Comparison of ENCODE assay signal across 23 cellular contexts in genomic region chrY:15101336-15101735, GRCh38.
DNase-seq lines count a peak whose midpoint lies in the region; FAIRE-seq and TF ChIP-seq lines count a peak whose summit lies in the region.
"Had no signal": no experiment of that assay in that cellular context is flagged by ENCODE, and none has a peak within 500 bp of the region (broad histone marks: within the 10 kb centered on the region; RNA-seq: fewer than 3 reads in every experiment).

No MANE protein-coding gene starts in this region.

- no peak for FAIRE-seq in bronchial epithelial cell (lab: Jason Lieb, UNC)
- FAIRE-seq: A549, D721Med, GM12891, GM18507 had no signal

- H3K36me3 ChIP-seq in bronchial epithelial cell (ENCODE audit: control insufficient read depth, insufficient read depth, low read length) = no peaks in the 10 kb centered on the region
- H3K36me3 ChIP-seq: BE2C; BLaER1 treated with 17β-estradiol and CSF1 and Interleukin-3, amounts not matched to agents 10 nM and 100 nM had no signal

- TF ChIP-seq CTCF in bronchial epithelial cell (IDR thresholded peaks at IDR 0.05; ENCODE audit: insufficient read depth, low read length, severe bottlenecking) = no peak
- no peak for TF ChIP-seq CTCF in GM10266 (IDR thresholded peaks at IDR 0.05; ENCODE audit: control insufficient read depth, insufficient read depth, low read depth, missing control alignments)

- peak; percentile 15 for DNase-seq in A172 (ENCODE audit: low spot score)
- DNase-seq in HT1080 (ENCODE audit: low read depth) = peak; percentile 2
- DNase-seq in bronchial epithelial cell (ENCODE audit: low read depth) = peak; percentile 0
- no peak for DNase-seq in activated naive CD4-positive, alpha-beta T cell treated with Interleukin-2 at 50 U/mL for 16 hours
- DNase-seq in GM10266 (ENCODE audit: extremely low spot score) = no peak
- DNase-seq in glomerular visceral epithelial cell (ENCODE audit: extremely low spot score) = no peak
- DNase-seq: ACHN; AML-193; BE2C; CD4-positive, alpha-beta T cell; CD8-positive, alpha-beta memory T cell; DMS 273 treated with DMSO at 0.1 percent for 48 hours; DMS79; EL; GDM1; GOT3; H7; HCEC 1CT had no signal

- H3K4me3 ChIP-seq in bronchial epithelial cell (ENCODE audit: low read depth, low read length) = no peak overlapping the region
- H3K4me3 ChIP-seq: A549; BLaER1 treated with 17β-estradiol and CSF1 and Interleukin-3, amounts not matched to agents 10 nM and 100 nM had no signal

- H3K27me3 ChIP-seq in bronchial epithelial cell (ENCODE audit: control insufficient read depth, insufficient read depth, low read length) = no peaks in the 10 kb centered on the region
- H3K27me3 ChIP-seq: BE2C; BLaER1 treated with 17β-estradiol and CSF1 and Interleukin-3, amounts not matched to agents 10 nM and 100 nM had no signal

Comparison
In these comparisons a context has a peak if more than half of its experiments do, and no peak if none do; other contexts are left out.
1. DNase-seq: peak in A172 (single experiment), HT1080 (single experiment) and bronchial epithelial cell (single experiment); none in activated naive CD4-positive, alpha-beta T cell treated with Interleukin-2 at 50 U/mL for 16 hours (single experiment), GM10266 (single experiment) and glomerular visceral epithelial cell (single experiment).